10 cellular contexts compared by ENCODE assay signal in genomic region chr6:44262467-44263356, GRCh38. TPM values are rescaled to one million over a fixed set of nuclear protein-coding genes. Genes with fewer than 3 reads are reported as not detected.
A peak's percentile ranks its signal among the peaks of the same experiment; 100 is the strongest.
DNase-seq lines count a peak whose midpoint lies in the region; ATAC-seq and TF ChIP-seq lines count a peak whose summit lies in the region.
"Had no signal": no experiment of that assay in that cellular context is flagged by ENCODE, and none has a peak within 500 bp of the region (broad histone marks: within the 10 kb centered on the region; RNA-seq: fewer than 3 reads in every experiment).

No MANE protein-coding gene starts in this region.

- peak overlapping the region in 2 of 3 donors; percentile 58 to 88 for H3K27ac ChIP-seq in right lobe of liver
- H3K27ac ChIP-seq in tibial artery: no peak overlapping the region

- 39% methylated on average over 4 of the region's 7 CpGs for WGBS in right lobe of liver (ENCODE audit: insufficient coverage, low coverage, low lambda C conversion rate, missing lambda C conversion rate)

- no peaks in the 10 kb centered on the region for H3K27me3 ChIP-seq in right lobe of liver
- H3K27me3 ChIP-seq in tibial artery: no peaks in the 10 kb centered on the region

- intact Hi-C loops in right lobe of liver (cut with DNase I) (no loop called here), tibial artery (cut with DNase I; ENCODE audit: low total_unique reads) (loop anchor here (10.0 kb wide), 1 partner anchor 168 kb away; no protein-coding TSS in a partner anchor)

- H3K27ac Mint-ChIP-seq in activated T-cell treated with anti-CD3 and anti-CD28 coated beads, Interleukin-2, amount 50 U/mL, for 72 hours: peak overlapping the region; percentile 98
- H3K27ac Mint-ChIP-seq in activated naive CD8-positive, alpha-beta T cell: peak overlapping the region; percentile 93

- TF ChIP-seq POLR2A in right lobe of liver (IDR thresholded peaks at IDR 0.05): no peak

- peaks cover 11 to 21% of the 10 kb centered on the region in 2 donors for H3K36me3 Mint-ChIP-seq in activated T-cell treated with anti-CD3 and anti-CD28 coated beads, Interleukin-2, amount 50 U/mL, for 72 hours (ENCODE audit: insufficient read depth in 2 of 2)
- no peaks in the 10 kb centered on the region for H3K36me3 Mint-ChIP-seq in activated naive CD8-positive, alpha-beta T cell

- H3K4me3 ChIP-seq in right lobe of liver: peak overlapping the region in 2 of 3 donors; percentile 67 to 97
- H3K4me3 ChIP-seq in tibial artery: peak overlapping the region; percentile 13 to 72

- H3K9me3 ChIP-seq in right lobe of liver (no peaks in the 10 kb centered on the region), tibial artery (no peaks in the 10 kb centered on the region)

- H3K36me3 ChIP-seq in right lobe of liver (peaks cover 0 to 11% (median 0%) of the 10 kb centered on the region in 4 donors), tibial artery (peaks cover 0 to 20% (median 5%) of the 10 kb centered on the region in 3 donors)

- no peak for DNase-seq in activated T-cell treated with anti-CD3 and anti-CD28 coated beads, Interleukin-2, amount 50 U/mL, for 72 hours
- no peak for DNase-seq in activated T-cell treated with anti-CD3 and anti-CD28 coated beads, Interleukin-2, amount 50 U/mL, for 48 hours
- DNase-seq in right lobe of liver (peak in 1 of 3 donors; percentile 52), tibial artery (no peak), NCI-H446 treated with DMSO at 0.1 percent for 48 hours (lab: John Stamatoyannopoulos, UW) (no peak), midbrain (lab: John Stamatoyannopoulos, UW) (no peak)
- DNase-seq: NCI-H524 treated with DMSO at 0.1 percent for 48 hours had no signal

- peaks cover 68% of the 10 kb centered on the region for H3K4me1 Mint-ChIP-seq in activated T-cell treated with anti-CD3 and anti-CD28 coated beads, Interleukin-2, amount 50 U/mL, for 72 hours (ENCODE audit: low read depth)
- peaks cover 46% of the 10 kb centered on the region for H3K4me1 Mint-ChIP-seq in activated naive CD8-positive, alpha-beta T cell (ENCODE audit: low read depth)

- peaks cover 0 to 16% (median 7%) of the 10 kb centered on the region in 4 donors for H3K4me1 ChIP-seq in right lobe of liver
- peaks cover 0 to 44% (median 29%) of the 10 kb centered on the region in 4 donors for H3K4me1 ChIP-seq in tibial artery

- TF ChIP-seq CTCF in right lobe of liver (IDR thresholded peaks at IDR 0.05) (no peak), tibial artery (IDR thresholded peaks at IDR 0.05) (no peak)

- H3K27me3 Mint-ChIP-seq in activated T-cell treated with anti-CD3 and anti-CD28 coated beads, Interleukin-2, amount 50 U/mL, for 72 hours (ENCODE audit: low read depth): peaks cover 11% of the 10 kb centered on the region
- H3K27me3 Mint-ChIP-seq in activated naive CD8-positive, alpha-beta T cell: no peaks in the 10 kb centered on the region

- H3K9me3 Mint-ChIP-seq in activated T-cell treated with anti-CD3 and anti-CD28 coated beads, Interleukin-2, amount 50 U/mL, for 72 hours: no peaks in the 10 kb centered on the region
- no peaks in the 10 kb centered on the region for H3K9me3 Mint-ChIP-seq in activated naive CD8-positive, alpha-beta T cell (ENCODE audit: low read depth)

- H3K4me3 Mint-ChIP-seq in activated T-cell treated with anti-CD3 and anti-CD28 coated beads, Interleukin-2, amount 50 U/mL, for 72 hours: peak overlapping the region; percentile 99
- peak overlapping the region; percentile 98 for H3K4me3 Mint-ChIP-seq in activated naive CD8-positive, alpha-beta T cell

- ATAC-seq in activated T-cell treated with anti-CD3 and anti-CD28 coated beads, Interleukin-2, amount 50 U/mL, for 72 hours (replicated peaks in 1 of 2): no peak
- ATAC-seq in right lobe of liver (no peak), HG02870 (IDR thresholded peaks at IDR 0.05; ENCODE audit: unreplicated experiment) (no peak)

RNA-seq across cellular contexts. Expression of gene NFKBIE, which starts 2.6 kb away (rescaled TPM):
- 10 to 100 TPM; 18.1 to 19.8 TPM for total RNA-seq in activated T-cell treated with anti-CD3 and anti-CD28 coated beads, Interleukin-2, amount 50 U/mL, for 72 hours
- total RNA-seq in right lobe of liver: 10 to 100 TPM in 3 of 6 experiments, 1 to 10 TPM in 3; 2.5 to 30.2 (median 10.8) TPM

RNA-seq across cellular contexts. Expression of gene SLC35B2, which starts 5.4 kb away (rescaled TPM):
- total RNA-seq in activated T-cell treated with anti-CD3 and anti-CD28 coated beads, Interleukin-2, amount 50 U/mL, for 72 hours: 10 to 100 TPM; 13.9 to 16.9 TPM
- 10 to 100 TPM; 15.1 to 29.0 (median 20.9) TPM for total RNA-seq in right lobe of liver

RNA-seq across cellular contexts. Expression of gene TMEM151B, which starts 7.5 kb away (rescaled TPM):
- total RNA-seq in activated T-cell treated with anti-CD3 and anti-CD28 coated beads, Interleukin-2, amount 50 U/mL, for 72 hours: under 1 TPM in 1 of 2 donors, not detected in 1; 0.25 TPM
- total RNA-seq in right lobe of liver: not detected
- total RNA-seq: aorta had no signal

RNA-seq across cellular contexts. Expression of gene HSP90AB1, which starts 15.8 kb away (rescaled TPM):
- 1,000 to 10,000 TPM in 1 of 2 donors, 100 to 1,000 TPM in 1; 915 to 1,109 TPM for total RNA-seq in activated T-cell treated with anti-CD3 and anti-CD28 coated beads, Interleukin-2, amount 50 U/mL, for 72 hours
- 100 to 1,000 TPM; 183 to 566 (median 345) TPM for total RNA-seq in right lobe of liver

RNA-seq across cellular contexts. Expression of gene SLC29A1, which starts 39.3 kb away (rescaled TPM):
- total RNA-seq in activated T-cell treated with anti-CD3 and anti-CD28 coated beads, Interleukin-2, amount 50 U/mL, for 72 hours: 10 to 100 TPM; 21.7 to 28.0 TPM
- total RNA-seq in right lobe of liver: 10 to 100 TPM; 27.4 to 51.3 (median 31.4) TPM

Comparison
In these comparisons a context has a peak if more than half of its experiments do, and no peak if none do; other contexts are left out.
1. H3K27ac ChIP-seq: peak in right lobe of liver (2 of 3); none in tibial artery (0 of 2).